In the genomic region with DNA sequence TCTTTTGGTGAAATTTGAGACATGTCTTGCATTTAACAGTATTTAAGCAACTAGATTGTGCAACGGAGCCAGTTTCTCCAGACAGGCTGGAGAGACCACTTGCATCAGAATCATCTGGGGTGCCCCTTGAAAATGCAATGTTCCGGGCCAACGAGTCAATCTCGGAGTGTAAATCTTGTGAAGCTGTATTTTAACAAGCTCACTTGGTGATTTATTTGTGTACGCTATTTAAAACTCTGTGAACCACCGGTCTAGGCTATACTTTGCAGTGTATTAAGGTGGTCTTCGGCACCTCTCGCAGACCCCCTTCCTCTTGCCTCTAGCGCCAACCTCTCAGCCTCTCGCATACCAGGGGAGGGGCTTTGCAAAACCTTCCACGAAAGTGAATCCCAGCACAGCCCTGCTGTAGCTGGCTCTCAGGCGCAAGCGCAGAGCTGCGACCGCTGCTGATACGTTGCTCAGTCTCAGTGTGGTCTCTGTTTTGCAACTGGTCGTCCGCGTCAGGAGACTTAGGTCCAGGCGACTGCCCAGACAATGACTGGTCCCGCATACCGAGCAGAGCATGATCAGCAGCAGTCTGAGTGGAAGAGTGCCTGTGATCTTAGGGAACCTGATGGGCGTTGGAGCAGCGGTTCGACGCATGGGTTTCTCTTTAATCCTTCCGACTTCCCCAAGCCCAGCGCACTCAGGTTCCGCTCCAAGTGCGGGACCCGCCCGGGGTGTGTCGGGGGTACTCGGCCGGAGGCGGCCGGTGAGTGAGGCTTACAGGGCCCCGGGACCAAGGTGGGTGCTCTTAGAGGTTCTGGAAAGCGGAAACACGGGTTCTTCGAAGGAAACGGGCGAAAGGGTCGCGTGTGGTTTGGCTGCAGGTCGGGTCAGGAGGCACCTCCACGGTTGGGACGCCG, we compare ENCODE assay signal across 1 cellular context.
TF ChIP-seq lines count a peak whose summit lies in the region.

Gene ZNF391, plus strand, starts transcription at position 467 of the 905 bp plus-strand sequence. CDS start 11,612 bp downstream, outside the sequence.

TF ChIP-seq in IMR-90, 13 proteins besides CTCF, POLR2A, EP300 and RAD21 (continued from another document):
- TF ChIP-seq, protein P1, sequence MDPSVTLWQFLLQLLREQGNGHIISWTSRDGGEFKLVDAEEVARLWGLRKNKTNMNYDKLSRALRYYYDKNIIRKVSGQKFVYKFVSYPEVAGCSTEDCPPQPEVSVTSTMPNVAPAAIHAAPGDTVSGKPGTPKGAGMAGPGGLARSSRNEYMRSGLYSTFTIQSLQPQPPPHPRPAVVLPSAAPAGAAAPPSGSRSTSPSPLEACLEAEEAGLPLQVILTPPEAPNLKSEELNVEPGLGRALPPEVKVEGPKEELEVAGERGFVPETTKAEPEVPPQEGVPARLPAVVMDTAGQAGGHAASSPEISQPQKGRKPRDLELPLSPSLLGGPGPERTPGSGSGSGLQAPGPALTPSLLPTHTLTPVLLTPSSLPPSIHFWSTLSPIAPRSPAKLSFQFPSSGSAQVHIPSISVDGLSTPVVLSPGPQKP (IDR thresholded peaks at IDR 0.05; ENCODE audit: borderline replicate concordance, low read depth, low read length): no peak
TF ChIP-seq in IMR-90: peak in this region for 3.
